In genomic region chr22:30290679-30291333, GRCh38 we compare ENCODE assay signal across 8 cellular contexts. TPM values are rescaled to one million over a fixed set of nuclear protein-coding genes. Genes with fewer than 3 reads are reported as not detected.
A peak's percentile ranks its signal among the peaks of the same experiment; 100 is the strongest.
DNase-seq lines count a peak whose midpoint lies in the region; ATAC-seq, FAIRE-seq and TF ChIP-seq lines count a peak whose summit lies in the region.

No MANE protein-coding gene starts in this region.

- ATAC-seq in activated CD8-positive, alpha-beta T cell treated with anti-CD3 and anti-CD28 coated beads for 36 hours = no peak
- ATAC-seq in HG03565 (IDR thresholded peaks at IDR 0.05; ENCODE audit: unreplicated experiment) (no peak), GM21576 (IDR thresholded peaks at IDR 0.05; ENCODE audit: unreplicated experiment) (no peak)
- ATAC-seq in stimulated activated naive CD8-positive, alpha-beta T cell treated with anti-CD3 and anti-CD28 coated beads, Interleukin-15, Interleukin-2, amounts not matched to agents 100 U/mL and 50 U/mL, for 24 hours = no peak

- DNase-seq in AG20443 (ENCODE audit: low spot score) (peak; percentile 60), HT-29 (ENCODE audit: low spot score) (peak; percentile 74), frontal cortex (ENCODE audit: low spot score in 2 of 2) (peak; percentile 69 to 83), occipital lobe (lab: John Stamatoyannopoulos, UW) (peak; percentile 74)
- no peak for DNase-seq in activated CD8-positive, alpha-beta T cell treated with anti-CD3 and anti-CD28 coated beads for 36 hours
- DNase-seq in stimulated activated naive CD8-positive, alpha-beta T cell treated with anti-CD3 and anti-CD28 coated beads, Interleukin-15, Interleukin-2, amounts not matched to agents 100 U/mL and 50 U/mL, for 24 hours = no peak

- H3K27ac Mint-ChIP-seq in activated CD8-positive, alpha-beta T cell treated with anti-CD3 and anti-CD28 coated beads for 36 hours = peak overlapping the region; percentile 76

- no peak for TF ChIP-seq CTCF in activated CD8-positive, alpha-beta T cell treated with anti-CD3 and anti-CD28 coated beads for 36 hours (IDR thresholded peaks at IDR 0.05)

- no peaks in the 10 kb centered on the region for H3K36me3 Mint-ChIP-seq in activated CD8-positive, alpha-beta T cell treated with anti-CD3 and anti-CD28 coated beads for 36 hours (ENCODE audit: low read depth)

- CTCF ChIA-PET in activated CD8-positive, alpha-beta T cell treated with anti-CD3 and anti-CD28 coated beads for 36 hours (lab: Charles Lee) = interaction anchor here (0.8 to 19.3 kb wide), 9 partner anchors 11 to 184 kb away, joined by 3 to 472 read pairs (median 43); partner anchors contain the start of genes CCDC157, RNF215, SEC14L2 and SF3A1

- no peaks in the 10 kb centered on the region for H3K27me3 Mint-ChIP-seq in activated CD8-positive, alpha-beta T cell treated with anti-CD3 and anti-CD28 coated beads for 36 hours

- no peaks in the 10 kb centered on the region for H3K9me3 Mint-ChIP-seq in activated CD8-positive, alpha-beta T cell treated with anti-CD3 and anti-CD28 coated beads for 36 hours

- H3K4me3 Mint-ChIP-seq in activated CD8-positive, alpha-beta T cell treated with anti-CD3 and anti-CD28 coated beads for 36 hours = no peak overlapping the region

- intact Hi-C loops in activated CD8-positive, alpha-beta T cell treated with anti-CD3 and anti-CD28 coated beads for 36 hours (cut with micrococcal nuclease) = no loop called here

- POLR2A ChIA-PET in activated CD8-positive, alpha-beta T cell treated with anti-CD3 and anti-CD28 coated beads for 36 hours (lab: Charles Lee) = interaction anchor here (0.6 to 3.1 kb wide), 10 partner anchors 8 to 71 kb away, joined by 3 to 22 read pairs (median 4); partner anchors contain the start of gene TBC1D10A

- peaks cover 28% of the 10 kb centered on the region for H3K4me1 Mint-ChIP-seq in activated CD8-positive, alpha-beta T cell treated with anti-CD3 and anti-CD28 coated beads for 36 hours (ENCODE audit: low read depth)

- FAIRE-seq in frontal cortex (lab: Jason Lieb, UNC) = no peak

RNA-seq across cellular contexts. Expression of gene CASTOR1, which starts 1.5 kb away (rescaled TPM):
- 1.5 and 2.0 TPM in 2 replicates for total RNA-seq in HT-29 (2014; rRNA removed; shearing (Covaris generic))
- 1 to 10 TPM; 4.2 to 5.1 TPM for total RNA-seq in activated CD8-positive, alpha-beta T cell treated with anti-CD3 and anti-CD28 coated beads for 36 hours
- total RNA-seq in frontal cortex = 2.4 TPM
- total RNA-seq in occipital lobe = 2.7 TPM

RNA-seq across cellular contexts. Expression of gene OSM, which starts 24.2 kb away (rescaled TPM):
- total RNA-seq in HT-29 (2014; rRNA removed; shearing (Covaris generic)) = not detected in 2 replicates
- total RNA-seq in activated CD8-positive, alpha-beta T cell treated with anti-CD3 and anti-CD28 coated beads for 36 hours = 10 to 100 TPM; 44.3 to 45.7 TPM
- total RNA-seq in frontal cortex (0.41 TPM), occipital lobe (0.31 TPM)

RNA-seq across cellular contexts. Expression of gene TBC1D10A, which starts 35.9 kb away (rescaled TPM):
- total RNA-seq in HT-29 (2014; rRNA removed; shearing (Covaris generic)) = 17.2 and 17.4 TPM in 2 replicates
- 10 to 100 TPM; 20.5 to 21.1 TPM for total RNA-seq in activated CD8-positive, alpha-beta T cell treated with anti-CD3 and anti-CD28 coated beads for 36 hours
- total RNA-seq in frontal cortex = 10.6 TPM
- total RNA-seq in occipital lobe = 10.0 TPM

RNA-seq across cellular contexts. Expression of gene LIF, which starts 44.2 kb away (rescaled TPM):
- 48.5 and 50.2 TPM in 2 replicates for total RNA-seq in HT-29 (2014; rRNA removed; shearing (Covaris generic))
- 100 to 1,000 TPM; 160 to 161 TPM for total RNA-seq in activated CD8-positive, alpha-beta T cell treated with anti-CD3 and anti-CD28 coated beads for 36 hours
- total RNA-seq in frontal cortex (not detected), occipital lobe (not detected)

Comparison
In these comparisons a context has a peak if more than half of its experiments do, and no peak if none do; other contexts are left out.
1. DNase-seq: peak in AG20443 (single experiment), HT-29 (single experiment), frontal cortex (2 of 2) and occipital lobe (single experiment); none in activated CD8-positive, alpha-beta T cell treated with anti-CD3 and anti-CD28 coated beads for 36 hours (single experiment) and stimulated activated naive CD8-positive, alpha-beta T cell treated with anti-CD3 and anti-CD28 coated beads, Interleukin-15, Interleukin-2, amounts not matched to agents 100 U/mL and 50 U/mL, for 24 hours (single experiment).
2. RNA of gene OSM, which starts 24.2 kb away (total RNA-seq): 44.3 to 45.7 TPM in activated CD8-positive, alpha-beta T cell treated with anti-CD3 and anti-CD28 coated beads for 36 hours; 0.41 TPM in frontal cortex (single experiment), 0.31 TPM in occipital lobe (single experiment) and not detected in HT-29; every median in the first group is over 10 times any median in the second.